ENCODE assay signal across 21 cellular contexts in the genomic region with DNA sequence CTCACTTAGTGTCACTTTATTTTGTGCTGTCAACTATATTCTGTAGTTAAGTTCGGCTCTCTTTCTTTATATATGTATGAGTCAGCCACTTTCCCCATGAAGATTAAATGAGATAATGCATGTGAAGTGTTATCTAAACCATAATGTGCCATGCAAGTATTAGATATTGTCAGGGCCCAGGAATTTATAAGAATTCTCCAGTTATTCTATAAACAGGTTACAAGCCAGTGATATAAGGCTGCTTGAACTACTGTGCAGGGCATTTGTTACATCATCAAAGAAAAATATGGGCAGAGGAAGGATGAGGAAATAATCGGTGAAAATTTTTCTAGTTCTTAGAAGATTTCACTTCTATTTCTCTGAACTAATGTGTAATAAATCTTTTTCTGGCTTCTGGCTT.
DNase-seq lines count a peak whose midpoint lies in the region; ATAC-seq, FAIRE-seq and TF ChIP-seq lines count a peak whose summit lies in the region.
"Had no signal": no experiment of that assay in that cellular context is flagged by ENCODE, and none has a peak within 500 bp of the region (broad histone marks: within the 10 kb centered on the region; RNA-seq: fewer than 3 reads in every experiment).

No MANE protein-coding gene starts in this region.

- TF ChIP-seq CTCF in astrocyte (IDR thresholded peaks at IDR 0.05; ENCODE audit: insufficient read depth, low read depth, low read length) (no peak), tibial artery (IDR thresholded peaks at IDR 0.05) (no peak)
- TF ChIP-seq CTCF in CD4-positive, alpha-beta T cell (IDR thresholded peaks at IDR 0.05), result no peak

- no peak overlapping the region for H3K4me3 Mint-ChIP-seq in astrocyte (ENCODE audit: unreplicated experiment)
- no peak overlapping the region for H3K4me3 Mint-ChIP-seq in stimulated activated naive B cell treated with anti-CD40 and anti-IgM and Interleukin-4, amounts not matched to agents 10 μg/mL and 1 μg/mL and 100 μg/mL, for 72 hours
- no peak overlapping the region for H3K4me3 Mint-ChIP-seq in CD4-positive, alpha-beta T cell

- no peaks in the 10 kb centered on the region for H3K27me3 Mint-ChIP-seq in astrocyte (ENCODE audit: low read depth, unreplicated experiment)
- H3K27me3 Mint-ChIP-seq in stimulated activated naive B cell treated with anti-CD40 and anti-IgM and Interleukin-4, amounts not matched to agents 10 μg/mL and 1 μg/mL and 100 μg/mL, for 72 hours, result peaks cover 3 to 5% of the 10 kb centered on the region in 2 donors
- H3K27me3 Mint-ChIP-seq in CD4-positive, alpha-beta T cell, result peaks cover 25% of the 10 kb centered on the region

- H3K9me3 Mint-ChIP-seq in astrocyte (ENCODE audit: unreplicated experiment), result peaks cover 2% of the 10 kb centered on the region
- no peaks in the 10 kb centered on the region for H3K9me3 Mint-ChIP-seq in stimulated activated naive B cell treated with anti-CD40 and anti-IgM and Interleukin-4, amounts not matched to agents 10 μg/mL and 1 μg/mL and 100 μg/mL, for 72 hours
- H3K9me3 Mint-ChIP-seq in CD4-positive, alpha-beta T cell, result no peaks in the 10 kb centered on the region

- H3K36me3 ChIP-seq in astrocyte (ENCODE audit: insufficient read depth, low read length) (no peaks in the 10 kb centered on the region), tibial artery (no peaks in the 10 kb centered on the region)

- no peaks in the 10 kb centered on the region for H3K79me2 ChIP-seq in astrocyte (ENCODE audit: insufficient read depth, low read length)

- H3K27me3 ChIP-seq in astrocyte (ENCODE audit: insufficient read depth, low read length) (no peaks in the 10 kb centered on the region), tibial artery (no peaks in the 10 kb centered on the region)
- no peaks in the 10 kb centered on the region for H3K27me3 ChIP-seq in CD4-positive, alpha-beta T cell (ENCODE audit: control insufficient read depth, insufficient read depth, low read length)

- no peaks in the 10 kb centered on the region for H3K36me3 Mint-ChIP-seq in astrocyte (ENCODE audit: low read depth, unreplicated experiment)
- H3K36me3 Mint-ChIP-seq in stimulated activated naive B cell treated with anti-CD40 and anti-IgM and Interleukin-4, amounts not matched to agents 10 μg/mL and 1 μg/mL and 100 μg/mL, for 72 hours, result no peaks in the 10 kb centered on the region
- no peaks in the 10 kb centered on the region for H3K36me3 Mint-ChIP-seq in CD4-positive, alpha-beta T cell (ENCODE audit: low read depth)

- no peak for ATAC-seq in stimulated activated naive B cell treated with anti-CD40 and anti-IgM and Interleukin-4, amounts not matched to agents 10 μg/mL and 1 μg/mL and 100 μg/mL, for 72 hours (replicated peaks)
- ATAC-seq in CD4-positive, alpha-beta T cell (ENCODE audit: poor library complexity), result no peak
- ATAC-seq in GM18517 (IDR thresholded peaks at IDR 0.05; ENCODE audit: unreplicated experiment), result no peak
- ATAC-seq: GM12878, HCT116 had no signal

- no peak overlapping the region for H3K27ac Mint-ChIP-seq in astrocyte (ENCODE audit: unreplicated experiment)
- H3K27ac Mint-ChIP-seq in stimulated activated naive B cell treated with anti-CD40 and anti-IgM and Interleukin-4, amounts not matched to agents 10 μg/mL and 1 μg/mL and 100 μg/mL, for 72 hours, result no peak overlapping the region
- H3K27ac Mint-ChIP-seq in CD4-positive, alpha-beta T cell, result no peak overlapping the region

- peaks cover 20% of the 10 kb centered on the region for H3K4me1 Mint-ChIP-seq in astrocyte (ENCODE audit: low read depth, unreplicated experiment)
- no peaks in the 10 kb centered on the region for H3K4me1 Mint-ChIP-seq in stimulated activated naive B cell treated with anti-CD40 and anti-IgM and Interleukin-4, amounts not matched to agents 10 μg/mL and 1 μg/mL and 100 μg/mL, for 72 hours
- peaks cover 11% of the 10 kb centered on the region for H3K4me1 Mint-ChIP-seq in CD4-positive, alpha-beta T cell (ENCODE audit: low read depth)

- CTCF ChIA-PET in CD4-positive, alpha-beta T cell (lab: Charles Lee), result no interaction called here

- H3K27ac ChIP-seq in astrocyte (ENCODE audit: low read depth, low read length) (no peak overlapping the region), tibial artery (peak overlapping the region; percentile 73 to 75)
- H3K27ac ChIP-seq in CD4-positive, alpha-beta T cell (ENCODE audit: low read depth, low read length), result no peak overlapping the region
- H3K27ac ChIP-seq: C4-2B, SK-N-MC had no signal

- H4K20me1 ChIP-seq in astrocyte (ENCODE audit: insufficient read depth, low read length), result no peaks in the 10 kb centered on the region

- no peak for FAIRE-seq in astrocyte (lab: Jason Lieb, UNC)
- FAIRE-seq: GM12878 had no signal

- no peak overlapping the region for H3K4me2 ChIP-seq in astrocyte (ENCODE audit: low read length)

- no peak overlapping the region for H2AFZ ChIP-seq in astrocyte (ENCODE audit: low read depth, low read length)

- H3K4me3 ChIP-seq in astrocyte (ENCODE audit: insufficient read depth, low read depth, low read length) (no peak overlapping the region), tibial artery (no peak overlapping the region)
- H3K4me3 ChIP-seq: GM12878, SK-N-MC had no signal

- intact Hi-C loops in tibial artery (cut with DNase I; ENCODE audit: low total_unique reads), result no loop called here
- intact Hi-C loops in CD4-positive, alpha-beta T cell (cut with DNase I, micrococcal nuclease), result no loop called here

- POLR2A ChIA-PET in CD4-positive, alpha-beta T cell (lab: Charles Lee), result no interaction called here

- H3K9me3 ChIP-seq in astrocyte (ENCODE audit: insufficient read depth, low read depth, low read length) (no peaks in the 10 kb centered on the region), tibial artery (no peaks in the 10 kb centered on the region)
- no peaks in the 10 kb centered on the region for H3K9me3 ChIP-seq in CD4-positive, alpha-beta T cell (ENCODE audit: control insufficient read depth, low read length)

- H3K4me1 ChIP-seq in astrocyte (ENCODE audit: insufficient read depth, low read length) (peaks cover 26% of the 10 kb centered on the region), tibial artery (peaks cover 0 to 95% (median 30%) of the 10 kb centered on the region in 4 donors)

- DNase-seq in MV-4-11 (lab: John Stamatoyannopoulos, UW) (peak; percentile 65), astrocyte (ENCODE audit: low read depth) (peak; percentile 53), iris pigment epithelial cell (ENCODE audit: low read depth) (peak; percentile 61), tibial artery (no peak), SW480 (ENCODE audit: low spot score) (no peak)
- no peak for DNase-seq in stimulated activated naive B cell treated with anti-CD40 and anti-IgM and Interleukin-4, amounts not matched to agents 10 μg/mL and 1 μg/mL and 100 μg/mL, for 72 hours
- DNase-seq in CD4-positive, alpha-beta T cell, result no peak
- DNase-seq: AML-193, DND-41, GF-D8, GOT3, KBM-7, NCI-H1694 treated with DMSO at 0.1 percent for 48 hours, NCI-H510A treated with DMSO at 0.1 percent for 48 hours, NCI-H82, SHP77 had no signal

- no peak overlapping the region for H3K9ac ChIP-seq in astrocyte (ENCODE audit: low read length)

Comparison
In these comparisons a context has a peak if more than half of its experiments do, and no peak if none do; other contexts are left out.
1. DNase-seq: peak in MV-4-11 (single experiment), astrocyte (single experiment) and iris pigment epithelial cell (single experiment); none in tibial artery (0 of 2), stimulated activated naive B cell treated with anti-CD40 and anti-IgM and Interleukin-4, amounts not matched to agents 10 μg/mL and 1 μg/mL and 100 μg/mL, for 72 hours (single experiment), CD4-positive, alpha-beta T cell (0 of 10) and SW480 (single experiment).
2. H3K27ac ChIP-seq: peak in tibial artery (2 of 2); none in astrocyte (single experiment) and CD4-positive, alpha-beta T cell (single experiment).